Comparison of ENCODE assay signal across 23 cellular contexts in the genomic region with DNA sequence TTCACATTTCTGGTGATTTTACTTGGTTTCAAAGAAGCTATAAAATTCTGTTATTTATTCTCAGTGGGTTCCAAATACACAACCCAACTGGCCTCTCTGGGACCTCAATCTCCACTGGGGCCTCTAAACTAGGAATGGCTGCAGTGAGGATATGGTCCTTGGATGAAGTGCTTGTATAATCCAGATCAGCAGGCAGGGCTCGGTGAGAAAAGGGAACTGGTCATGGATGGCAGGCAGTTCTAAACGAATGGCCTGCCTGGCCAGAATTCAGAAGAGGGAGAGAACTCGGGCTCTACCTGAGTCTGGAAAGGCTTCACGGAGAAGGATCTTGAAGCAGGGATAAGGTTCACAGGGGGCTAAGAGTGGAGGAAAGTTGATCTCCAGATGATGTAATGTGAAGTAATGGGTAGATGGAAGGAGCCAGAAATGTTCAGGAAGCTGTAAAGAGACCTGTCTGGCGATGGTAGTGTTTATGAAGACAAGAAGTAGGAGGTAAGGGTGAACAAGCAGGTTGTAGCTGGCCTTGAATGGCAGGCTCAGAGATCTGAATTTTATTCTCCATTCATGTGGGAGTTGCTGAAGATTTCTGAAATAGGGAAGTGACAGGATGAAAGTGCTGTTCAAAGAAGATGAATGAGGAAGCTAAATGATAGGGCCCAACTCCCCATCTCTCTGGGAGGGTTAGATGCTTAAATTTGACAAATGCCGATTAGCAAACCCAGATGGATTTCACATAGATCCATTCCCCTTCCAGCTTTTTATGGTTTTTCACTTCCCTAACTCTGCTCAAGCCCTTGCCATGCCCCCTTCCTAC. TPM values are rescaled to one million over a fixed set of nuclear protein-coding genes. Genes with fewer than 3 reads are reported as not detected.
DNase-seq lines count a peak whose midpoint lies in the region; ATAC-seq, FAIRE-seq and TF ChIP-seq lines count a peak whose summit lies in the region.
"Had no signal": no experiment of that assay in that cellular context is flagged by ENCODE, and none has a peak within 500 bp of the region (broad histone marks: within the 10 kb centered on the region; RNA-seq: fewer than 3 reads in every experiment).

No MANE protein-coding gene starts in this region.

- POLR2A ChIA-PET in HEK293 (lab: Yijun Ruan, JAX), result interaction anchor here (1.5 kb wide), 1 partner anchor 84 kb away, joined by 4 read pairs; no protein-coding TSS in a partner anchor

- H3K4me2 ChIP-seq in OCI-LY3 (ENCODE audit: low read length) (peak overlapping the region; percentile 31), astrocyte (ENCODE audit: low read length) (no peak overlapping the region), smooth muscle cell (no peak overlapping the region)

- peak overlapping the region; percentile 22 for H3K27ac Mint-ChIP-seq in astrocyte (ENCODE audit: unreplicated experiment)
- H3K27ac Mint-ChIP-seq: natural killer cell treated with Interleukin-12 subunit alpha and Interleukin-12 subunit beta and Interleukin-15 and Interleukin-18, amount 100 ng/mL, for 72 hours; T-helper 2 cell treated with Interferon-gamma antibody and Interleukin-4, amounts not matched to agents 5 μg/mL and 100 μg/mL, for 36 hours had no signal

- H3K79me2 ChIP-seq in OCI-LY3 (ENCODE audit: low read length) (no peaks in the 10 kb centered on the region), astrocyte (ENCODE audit: insufficient read depth, low read length) (no peaks in the 10 kb centered on the region), smooth muscle cell (ENCODE audit: low read depth) (no peaks in the 10 kb centered on the region)

- no peak for FAIRE-seq in astrocyte (lab: Jason Lieb, UNC)

- H3K27ac ChIP-seq in HEK293 (ENCODE audit: extremely low read depth, low read depth, low read length) (no peak overlapping the region), OCI-LY3 (ENCODE audit: low read length) (no peak overlapping the region), astrocyte (ENCODE audit: low read depth, low read length) (no peak overlapping the region), neutrophil (peak overlapping the region; percentile 43), smooth muscle cell (ENCODE audit: low read depth) (no peak overlapping the region)
- no peak overlapping the region for H3K27ac ChIP-seq in effector memory CD4-positive, alpha-beta T cell (ENCODE audit: insufficient read depth, low read length, poor library complexity, severe bottlenecking)
- H3K27ac ChIP-seq: prostate gland, SJSA1, stomach, transverse colon had no signal

- H3K4me1 ChIP-seq in HEK293 (ENCODE audit: control insufficient read depth, insufficient read depth, low read length) (no peaks in the 10 kb centered on the region), OCI-LY3 (ENCODE audit: low read length) (peaks cover 14% of the 10 kb centered on the region), astrocyte (ENCODE audit: insufficient read depth, low read length) (no peaks in the 10 kb centered on the region), neutrophil (ENCODE audit: control insufficient read depth in 1 of 2, insufficient read depth in 1 of 2, low read depth in 1 of 2, low read length in 1 of 2) (peaks cover 4 to 24% of the 10 kb centered on the region in 2 experiments), smooth muscle cell (ENCODE audit: low read depth) (no peaks in the 10 kb centered on the region)
- no peaks in the 10 kb centered on the region for H3K4me1 ChIP-seq in effector memory CD4-positive, alpha-beta T cell (ENCODE audit: control insufficient read depth, insufficient read depth, low read length, poor library complexity, severe bottlenecking)
- H3K4me1 ChIP-seq: prostate gland, SJSA1, stomach, transverse colon had no signal

- no peaks in the 10 kb centered on the region for H3K4me1 Mint-ChIP-seq in astrocyte (ENCODE audit: low read depth, unreplicated experiment)
- H3K4me1 Mint-ChIP-seq: CD4-positive, alpha-beta memory T cell had no signal

- peaks cover 14% of the 10 kb centered on the region for H3K36me3 Mint-ChIP-seq in astrocyte (ENCODE audit: low read depth, unreplicated experiment)
- H3K36me3 Mint-ChIP-seq: activated naive CD4-positive, alpha-beta T cell treated with anti-CD3 and anti-CD28 coated beads, Interleukin-2, amount 50 U/mL, for 72 hours had no signal

- DNase-seq in astrocyte (ENCODE audit: low read depth), result no peak
- no peak for DNase-seq in effector memory CD4-positive, alpha-beta T cell
- no peak for DNase-seq in smooth muscle cell (lab: John Stamatoyannopoulos, UW; ENCODE audit: unreplicated experiment)
- no peak for DNase-seq in D341Med (ENCODE audit: low spot score)
- DNase-seq: CD4-positive, alpha-beta memory T cell; DMS79 treated with DMSO at 0.1 percent for 48 hours; glutamatergic neuron; H7; left cardiac atrium; NCI-H1105; NCI-H2107; stomach; transverse colon had no signal

- no peak overlapping the region for H3K4me3 Mint-ChIP-seq in astrocyte (ENCODE audit: unreplicated experiment)
- H3K4me3 Mint-ChIP-seq: CD4-positive, alpha-beta memory T cell; natural killer cell treated with Interleukin-12 subunit alpha and Interleukin-12 subunit beta and Interleukin-15 and Interleukin-18, amount 100 ng/mL, for 72 hours; T-helper 2 cell treated with Interferon-gamma antibody and Interleukin-4, amounts not matched to agents 5 μg/mL and 100 μg/mL, for 36 hours had no signal

- no peaks in the 10 kb centered on the region for H3K36me3 ChIP-seq in HEK293 (ENCODE audit: control insufficient read depth in 2 of 2, insufficient read depth in 1 of 2, low read length in 2 of 2)
- no peaks in the 10 kb centered on the region for H3K36me3 ChIP-seq in OCI-LY3 (replicated peaks; ENCODE audit: low read depth, low read length)
- H3K36me3 ChIP-seq in astrocyte (ENCODE audit: insufficient read depth, low read length), result no peaks in the 10 kb centered on the region
- no peaks in the 10 kb centered on the region for H3K36me3 ChIP-seq in neutrophil
- H3K36me3 ChIP-seq in effector memory CD4-positive, alpha-beta T cell (ENCODE audit: control insufficient read depth, insufficient read depth, low read length), result no peaks in the 10 kb centered on the region
- peaks cover 3% of the 10 kb centered on the region for H3K36me3 ChIP-seq in smooth muscle cell (ENCODE audit: low read depth)
- H3K36me3 ChIP-seq: prostate gland, SJSA1, stomach, transverse colon had no signal

- no peak for TF ChIP-seq CTCF in HEK293 (tag by site-specific recombination; IDR thresholded peaks at IDR 0.05)
- TF ChIP-seq CTCF in OCI-LY3 (IDR thresholded peaks at IDR 0.05; ENCODE audit: low read depth, low read length), result no peak
- TF ChIP-seq CTCF in astrocyte (IDR thresholded peaks at IDR 0.05; ENCODE audit: insufficient read depth, low read depth, low read length), result no peak
- TF ChIP-seq CTCF in neutrophil (IDR thresholded peaks at IDR 0.05), result no peak
- TF ChIP-seq CTCF in smooth muscle cell (IDR thresholded peaks at IDR 0.05; ENCODE audit: borderline replicate concordance, insufficient read depth, poor library complexity, severe bottlenecking), result no peak

- no peaks in the 10 kb centered on the region for H3F3A ChIP-seq in smooth muscle cell (ENCODE audit: low read depth)

- H3K9ac ChIP-seq in OCI-LY3 (ENCODE audit: low read length), result no peak overlapping the region
- no peak overlapping the region for H3K9ac ChIP-seq in astrocyte (ENCODE audit: low read length)
- no peak overlapping the region for H3K9ac ChIP-seq in smooth muscle cell (ENCODE audit: low read depth)

- H3K4me3 ChIP-seq in HEK293 (ENCODE audit: low read depth, low read length) (no peak overlapping the region), OCI-LY3 (ENCODE audit: low read length) (no peak overlapping the region), astrocyte (ENCODE audit: insufficient read depth, low read depth, low read length) (no peak overlapping the region), neutrophil (ENCODE audit: low read depth in 1 of 2, low read length in 1 of 2) (no peak overlapping the region), smooth muscle cell (no peak overlapping the region)
- H3K4me3 ChIP-seq in effector memory CD4-positive, alpha-beta T cell (ENCODE audit: insufficient read depth, low read depth, low read length, poor library complexity, severe bottlenecking), result no peak overlapping the region
- H3K4me3 ChIP-seq: prostate gland, SJSA1, stomach, transverse colon had no signal

- H4K20me1 ChIP-seq in OCI-LY3 (ENCODE audit: insufficient read depth, low read length) (no peaks in the 10 kb centered on the region), astrocyte (ENCODE audit: insufficient read depth, low read length) (no peaks in the 10 kb centered on the region), smooth muscle cell (ENCODE audit: low read depth) (no peaks in the 10 kb centered on the region)

- H3K27me3 Mint-ChIP-seq in astrocyte (ENCODE audit: low read depth, unreplicated experiment), result no peaks in the 10 kb centered on the region
- H3K27me3 Mint-ChIP-seq: CD4-positive, alpha-beta memory T cell; natural killer cell treated with Interleukin-12 subunit alpha and Interleukin-12 subunit beta and Interleukin-15 and Interleukin-18, amount 100 ng/mL, for 72 hours had no signal

- CTCF ChIA-PET in HEK293 (lab: Yijun Ruan, JAX), result interaction anchor here (0.5 to 3.1 kb wide), 8 partner anchors 14 to 975 kb away, joined by 3 to 11 read pairs (median 3); no protein-coding TSS in a partner anchor

- ATAC-seq in GM18502 (IDR thresholded peaks at IDR 0.05; ENCODE audit: poor library complexity, unreplicated experiment), result no peak
- ATAC-seq: activated CD4-positive, CD25-positive, alpha-beta regulatory T cell treated with anti-CD3 and anti-CD28 coated beads, Interleukin-2, amount 50 U/mL, for 24 hours; activated naive CD4-positive, alpha-beta T cell treated with anti-CD3 and anti-CD28 coated beads, Interleukin-2, amount 50 U/mL, for 72 hours; left cardiac atrium; natural killer cell treated with Interleukin-12 subunit alpha and Interleukin-12 subunit beta and Interleukin-15 and Interleukin-18, amount 100 ng/mL, for 72 hours had no signal

- no peaks in the 10 kb centered on the region for H3K9me3 Mint-ChIP-seq in astrocyte (ENCODE audit: unreplicated experiment)
- H3K9me3 Mint-ChIP-seq: activated naive CD4-positive, alpha-beta T cell treated with anti-CD3 and anti-CD28 coated beads, Interleukin-2, amount 50 U/mL, for 72 hours; natural killer cell treated with Interleukin-12 subunit alpha and Interleukin-12 subunit beta and Interleukin-15 and Interleukin-18, amount 100 ng/mL, for 72 hours had no signal

- no peaks in the 10 kb centered on the region for H3K27me3 ChIP-seq in OCI-LY3 (ENCODE audit: low read depth, low read length)
- H3K27me3 ChIP-seq in astrocyte (ENCODE audit: insufficient read depth, low read length), result no peaks in the 10 kb centered on the region
- H3K27me3 ChIP-seq in neutrophil, result no peaks in the 10 kb centered on the region
- no peaks in the 10 kb centered on the region for H3K27me3 ChIP-seq in effector memory CD4-positive, alpha-beta T cell (replicated peaks; ENCODE audit: control insufficient read depth, insufficient read depth, low read length, poor library complexity, severe bottlenecking)
- no peaks in the 10 kb centered on the region for H3K27me3 ChIP-seq in smooth muscle cell (ENCODE audit: low read depth)
- H3K27me3 ChIP-seq: SJSA1, stomach, transverse colon had no signal

- H2AFZ ChIP-seq in OCI-LY3 (ENCODE audit: low read depth, low read length) (peak overlapping the region; percentile 70; the same call in 1 of the 2 replicates), astrocyte (ENCODE audit: low read depth, low read length) (no peak overlapping the region), smooth muscle cell (ENCODE audit: low read depth) (no peak overlapping the region)

- WGBS in smooth muscle cell (ENCODE audit: low lambda C conversion rate), result 89% methylated on average over 6 of the region's 6 CpGs

- H3K9me3 ChIP-seq in HEK293 (ENCODE audit: control insufficient read depth, insufficient read depth, low read depth, low read length) (no peaks in the 10 kb centered on the region), OCI-LY3 (ENCODE audit: insufficient read depth, low read length) (no peaks in the 10 kb centered on the region), astrocyte (ENCODE audit: insufficient read depth, low read depth, low read length) (no peaks in the 10 kb centered on the region), neutrophil (peaks cover 6% of the 10 kb centered on the region), smooth muscle cell (replicated peaks; ENCODE audit: low read depth) (no peaks in the 10 kb centered on the region)
- H3K9me3 ChIP-seq in effector memory CD4-positive, alpha-beta T cell (ENCODE audit: control insufficient read depth, low read length), result no peaks in the 10 kb centered on the region
- H3K9me3 ChIP-seq: prostate gland had no signal

RNA-seq across cellular contexts. Expression of a gene that starts 31.5 kb away (rescaled TPM):
- total RNA-seq in astrocyte (111 and 113 TPM in 2 replicates), smooth muscle cell (106 and 115 TPM in 2 replicates)
- polyA plus RNA-seq in smooth muscle cell, result 44.8 and 60.3 TPM in 2 replicates
